Comparison of ENCODE assay signal across 8 cellular contexts in the genomic region with DNA sequence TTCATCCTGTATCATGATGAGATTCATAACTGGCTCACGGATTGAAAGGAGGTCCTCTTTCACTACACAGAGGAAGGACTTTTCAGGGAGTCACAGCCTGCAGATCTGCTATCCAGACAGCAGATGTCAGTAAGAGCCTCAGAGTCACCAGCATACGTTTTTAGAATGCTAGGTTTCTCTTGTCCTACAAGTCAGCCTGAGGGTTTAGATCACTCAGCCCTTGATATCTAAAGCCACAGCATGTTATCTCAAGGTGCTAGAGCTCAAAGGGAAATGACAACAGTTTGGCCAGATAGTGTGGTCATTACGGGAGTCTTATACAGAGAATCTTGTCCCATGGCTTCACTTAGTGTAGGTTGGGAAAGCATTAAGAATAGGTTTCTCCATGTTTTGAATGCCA. TPM values are rescaled to one million over a fixed set of nuclear protein-coding genes. Genes with fewer than 3 reads are reported as not detected.
DNase-seq lines count a peak whose midpoint lies in the region; ATAC-seq and TF ChIP-seq lines count a peak whose summit lies in the region.

No MANE protein-coding gene starts in this region.

- WGBS in transverse colon (ENCODE audit: low coverage in 1 of 2), 2 donors, result 8 to 31% methylated on average over 2 to 3 of the region's 3 CpGs

- in situ Hi-C loops in transverse colon (cut with MboI; ENCODE audit: low pct_ligation_motif_present in 1 of 4, low pct_unique_long_range_greater_than_20kb in 1 of 4, low sequenced_read_pairs in 3 of 4), result loop anchor here in 2 of 4 donors (25.0 kb wide), 2 partner anchors 191 to 216 kb away; no protein-coding TSS in a partner anchor

- H3K27me3 ChIP-seq in foreskin keratinocyte (peaks cover 37% of the 10 kb centered on the region), transverse colon (no peaks in the 10 kb centered on the region)

- peaks cover 9% of the 10 kb centered on the region for H3K4me1 ChIP-seq in foreskin keratinocyte
- H3K4me1 ChIP-seq in transverse colon, result peaks cover 0 to 16% (median 7%) of the 10 kb centered on the region in 4 donors

- no peaks in the 10 kb centered on the region for H3K9me3 ChIP-seq in transverse colon

- peak; percentile 44 for ATAC-seq in foreskin keratinocyte
- ATAC-seq in GM18502 (IDR thresholded peaks at IDR 0.05; ENCODE audit: poor library complexity, unreplicated experiment), result no peak
- ATAC-seq in HG03460 (IDR thresholded peaks at IDR 0.05; ENCODE audit: unreplicated experiment), result no peak

- TF ChIP-seq CTCF in foreskin keratinocyte (conservative IDR thresholded peaks at IDR 0.05), result peak; percentile 69
- peak in 4 of 5 experiments; percentile 34 to 39 (median 35) for TF ChIP-seq CTCF in transverse colon (IDR thresholded peaks at IDR 0.05)

- POLR2A ChIA-PET in HEK293T (lab: Yijun Ruan, JAX), result no interaction called here

- peak; percentile 68 for DNase-seq in ELR (ENCODE audit: low read depth)
- DNase-seq in HEK293T (ENCODE audit: extremely low spot score), result peak; percentile 38
- peak; percentile 11 for DNase-seq in RPMI8226
- peak in 1 of 2 donors; percentile 48 for DNase-seq in foreskin keratinocyte
- no peak for DNase-seq in transverse colon
- DNase-seq in occipital lobe (lab: John Stamatoyannopoulos, UW), result no peak

- intact Hi-C loops in transverse colon (cut with DNase I; ENCODE audit: low total_unique reads), result no loop called here

- TF ChIP-seq POLR2A in transverse colon (IDR thresholded peaks at IDR 0.05), result no peak

- H3K36me3 ChIP-seq in transverse colon, result no peaks in the 10 kb centered on the region

- H3K27ac ChIP-seq in foreskin keratinocyte (no peak overlapping the region), transverse colon (no peak overlapping the region)

- no peak overlapping the region for H3K4me3 ChIP-seq in transverse colon

- TF ChIP-seq EP300 in transverse colon (IDR thresholded peaks at IDR 0.05; ENCODE audit: low read depth), result no peak

- CTCF ChIA-PET in HEK293T (lab: Yijun Ruan, JAX), result no interaction called here

TF ChIP-seq in HEK293T, 16 proteins besides CTCF, POLR2A, EP300 and RAD21:
- no peak for TF ChIP-seq FOXM1 (IDR thresholded peaks at IDR 0.05; ENCODE audit: borderline replicate concordance)
- no peak for TF ChIP-seq FOXA1 (IDR thresholded peaks at IDR 0.05)
- no peak for TF ChIP-seq ZNF384 (IDR thresholded peaks at IDR 0.05)
- TF ChIP-seq FOXK2 (IDR thresholded peaks at IDR 0.05), result no peak
- TF ChIP-seq HDGF (IDR thresholded peaks at IDR 0.05; ENCODE audit: borderline replicate concordance), result no peak
- no peak for TF ChIP-seq LEF1 (IDR thresholded peaks at IDR 0.05; ENCODE audit: borderline replicate concordance)
- no peak for TF ChIP-seq ARNT (IDR thresholded peaks at IDR 0.05)
- no peak for TF ChIP-seq ELF4 (IDR thresholded peaks at IDR 0.05)
- no peak for TF ChIP-seq NFRKB (IDR thresholded peaks at IDR 0.05)

RNA-seq across cellular contexts. Expression of gene SLC46A2, which starts 30.9 kb away (rescaled TPM):
- total RNA-seq in foreskin keratinocyte (not detected in 2 replicates), transverse colon (not detected), occipital lobe (not detected)
- polyA plus RNA-seq in foreskin keratinocyte, result not detected in 2 replicates

Comparison
In these comparisons a context has a peak if more than half of its experiments do, and no peak if none do; other contexts are left out.
1. DNase-seq: peak in ELR (single experiment), HEK293T (single experiment) and RPMI8226 (single experiment); none in transverse colon (single experiment) and occipital lobe (single experiment).